In genomic region chr9:115849679-115850412, GRCh38 we compare ENCODE assay signal across 16 cellular contexts.
DNase-seq lines count a peak whose midpoint lies in the region; ATAC-seq and TF ChIP-seq lines count a peak whose summit lies in the region.
"Had no signal": no experiment of that assay in that cellular context is flagged by ENCODE, and none has a peak within 500 bp of the region (broad histone marks: within the 10 kb centered on the region; RNA-seq: fewer than 3 reads in every experiment).

No MANE protein-coding gene starts in this region.

- H3K4me3 ChIP-seq in fibroblast of lung (replicated peaks in 1 of 4; ENCODE audit: control extremely low read depth in 1 of 4, insufficient read depth in 1 of 4, low read depth in 3 of 4, low read length in 4 of 4) (no peak overlapping the region), transverse colon (no peak overlapping the region), dorsolateral prefrontal cortex (no peak overlapping the region)
- H3K4me3 ChIP-seq: testis had no signal

- ATAC-seq in activated T-helper 17 cell treated with anti-CD3 and anti-CD28 coated beads, Interleukin-2, amount 50 U/mL, for 72 hours (replicated peaks): no peak
- ATAC-seq: HepG2, sciatic nerve had no signal

- no peaks in the 10 kb centered on the region for H4K20me1 ChIP-seq in fibroblast of lung (ENCODE audit: control insufficient read depth, extremely low read depth, insufficient read depth, low read length)

- H2AFZ ChIP-seq in fibroblast of lung (ENCODE audit: low read length): no peak overlapping the region

- H3K9me3 ChIP-seq in fibroblast of lung (ENCODE audit: control insufficient read depth, insufficient read depth, low read depth, low read length) (no peaks in the 10 kb centered on the region), transverse colon (no peaks in the 10 kb centered on the region)
- H3K9me3 ChIP-seq: testis had no signal

- H3K4me2 ChIP-seq in fibroblast of lung (ENCODE audit: extremely low read depth, insufficient read depth, low read length): peak overlapping the region; percentile 17

- H3K4me1 ChIP-seq in fibroblast of lung (ENCODE audit: control insufficient read depth, extremely low read depth, insufficient read depth, low read length) (no peaks in the 10 kb centered on the region), transverse colon (no peaks in the 10 kb centered on the region)
- H3K4me1 ChIP-seq: testis had no signal

- H3K27me3 ChIP-seq in fibroblast of lung (ENCODE audit: control insufficient read depth, insufficient read depth, low read length): no peaks in the 10 kb centered on the region
- no peaks in the 10 kb centered on the region for H3K27me3 ChIP-seq in transverse colon
- peaks cover 0 to 22% (median 0%) of the 10 kb centered on the region in 45 donors for H3K27me3 ChIP-seq in dorsolateral prefrontal cortex
- H3K27me3 ChIP-seq: testis had no signal

- H3K4me3 Mint-ChIP-seq in activated T-helper 17 cell treated with anti-CD3 and anti-CD28 coated beads, Interleukin-2, amount 50 U/mL, for 72 hours: no peak overlapping the region

- H3K9ac ChIP-seq in fibroblast of lung (ENCODE audit: insufficient read depth, low read length): no peak overlapping the region

- in situ Hi-C loops in transverse colon (cut with MboI; ENCODE audit: low pct_ligation_motif_present in 1 of 4, low pct_unique_long_range_greater_than_20kb in 1 of 4, low sequenced_read_pairs in 3 of 4): no loop called here

- no peaks in the 10 kb centered on the region for H3K79me2 ChIP-seq in fibroblast of lung (ENCODE audit: control insufficient read depth, insufficient read depth, low read length)

- TF ChIP-seq CTCF in fibroblast of lung (conservative IDR thresholded peaks at IDR 0.05 in 1 of 2, IDR thresholded peaks at IDR 0.05 in 1 of 2; ENCODE audit: low read depth in 1 of 2, low read length in 2 of 2) (no peak), transverse colon (IDR thresholded peaks at IDR 0.05) (no peak), dorsolateral prefrontal cortex (IDR thresholded peaks at IDR 0.05 in 54 of 56, conservative IDR thresholded peaks at IDR 0.05 in 2 of 56; ENCODE audit: low read depth in 1 of 56, partially characterized antibody in 56 of 56) (no peak)

- TF ChIP-seq POLR2A in transverse colon (IDR thresholded peaks at IDR 0.05): no peak

- TF ChIP-seq EP300 in transverse colon (IDR thresholded peaks at IDR 0.05; ENCODE audit: low read depth): no peak

- intact Hi-C loops in transverse colon (cut with DNase I; ENCODE audit: low total_unique reads) (no loop called here), dorsolateral prefrontal cortex (cut with DNase I) (no loop called here)

- H3K27me3 Mint-ChIP-seq in activated T-helper 17 cell treated with anti-CD3 and anti-CD28 coated beads, Interleukin-2, amount 50 U/mL, for 72 hours: no peaks in the 10 kb centered on the region

- peak; percentile 44 for DNase-seq in GM04504 (ENCODE audit: low read depth)
- peak; percentile 32 for DNase-seq in M059J (ENCODE audit: low read depth)
- peak; percentile 17 to 37 for DNase-seq in fibroblast of lung (ENCODE audit: low read depth in 2 of 2)
- peak; percentile 8 for DNase-seq in transverse colon
- no peak for DNase-seq in globus pallidus (ENCODE audit: low spot score)
- no peak for DNase-seq in dorsolateral prefrontal cortex
- DNase-seq: activated CD4-positive, alpha-beta T cell treated with anti-CD3 and anti-CD28 coated beads for 4 hours; activated effector memory CD4-positive, alpha-beta T cell treated with anti-CD3 and anti-CD28 coated beads, Interleukin-2, amount 50 U/mL, for 16 hours; MV-4-11; NCI-H2029; NCI-H524; testis had no signal

- 40 to 58% methylated on average over 3 of the region's 3 CpGs for WGBS in transverse colon (ENCODE audit: low coverage in 1 of 2), 2 donors

- H3K27ac Mint-ChIP-seq in activated T-helper 17 cell treated with anti-CD3 and anti-CD28 coated beads, Interleukin-2, amount 50 U/mL, for 72 hours: no peak overlapping the region

- H3K36me3 Mint-ChIP-seq in activated T-helper 17 cell treated with anti-CD3 and anti-CD28 coated beads, Interleukin-2, amount 50 U/mL, for 72 hours (ENCODE audit: low read depth): no peaks in the 10 kb centered on the region

- no peaks in the 10 kb centered on the region for H3K9me3 Mint-ChIP-seq in activated T-helper 17 cell treated with anti-CD3 and anti-CD28 coated beads, Interleukin-2, amount 50 U/mL, for 72 hours

- H3K27ac ChIP-seq in fibroblast of lung (ENCODE audit: insufficient read depth, low read length): no peak overlapping the region
- H3K27ac ChIP-seq in transverse colon: peak overlapping the region; percentile 1 to 37 (median 12)
- no peak overlapping the region for H3K27ac ChIP-seq in dorsolateral prefrontal cortex
- H3K27ac ChIP-seq: C4-2B, testis had no signal

- H3K4me1 Mint-ChIP-seq in activated T-helper 17 cell treated with anti-CD3 and anti-CD28 coated beads, Interleukin-2, amount 50 U/mL, for 72 hours: no peaks in the 10 kb centered on the region

- H3K36me3 ChIP-seq in fibroblast of lung (ENCODE audit: control insufficient read depth, insufficient read depth, low read length) (no peaks in the 10 kb centered on the region), transverse colon (no peaks in the 10 kb centered on the region)

Comparison
In these comparisons a context has a peak if more than half of its experiments do, and no peak if none do; other contexts are left out.
1. DNase-seq: peak in GM04504 (single experiment), M059J (single experiment), fibroblast of lung (2 of 2) and transverse colon (single experiment); none in globus pallidus (single experiment) and dorsolateral prefrontal cortex (0 of 10).
2. H3K27ac ChIP-seq: peak in transverse colon (4 of 4); none in fibroblast of lung (single experiment) and dorsolateral prefrontal cortex (0 of 59).